ENCODE assay signal across 32 cellular contexts in the genomic region with DNA sequence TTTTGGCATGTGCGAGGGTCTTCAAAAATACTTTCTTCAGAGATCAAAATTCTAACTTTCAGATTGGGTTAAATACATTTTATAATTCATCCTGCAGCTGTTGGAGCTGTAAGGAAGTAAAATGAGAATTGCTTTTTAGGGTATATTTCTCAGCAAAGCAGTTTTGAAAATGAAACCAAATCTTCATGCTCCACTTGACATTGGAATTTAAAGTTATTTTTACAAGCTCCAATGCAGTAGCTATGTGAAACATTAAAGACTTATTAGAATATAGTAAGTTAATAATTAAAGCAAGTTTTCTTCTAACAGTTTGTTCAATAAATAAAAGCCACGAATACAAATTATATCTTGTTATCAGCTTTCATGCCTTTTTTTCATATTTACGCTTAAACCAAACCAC. TPM values are rescaled to one million over a fixed set of nuclear protein-coding genes. Genes with fewer than 3 reads are reported as not detected.
DNase-seq lines count a peak whose midpoint lies in the region; ATAC-seq, FAIRE-seq and TF ChIP-seq lines count a peak whose summit lies in the region.
"Had no signal": no experiment of that assay in that cellular context is flagged by ENCODE, and none has a peak within 500 bp of the region (broad histone marks: within the 10 kb centered on the region; RNA-seq: fewer than 3 reads in every experiment).

No MANE protein-coding gene starts in this region.

- ATAC-seq in GM18867 (IDR thresholded peaks at IDR 0.05; ENCODE audit: unreplicated experiment) (peak; percentile 48), left colon (peak; percentile 27), GM18868 (IDR thresholded peaks at IDR 0.05; ENCODE audit: unreplicated experiment) (no peak), GM18505 (IDR thresholded peaks at IDR 0.05; ENCODE audit: unreplicated experiment) (no peak)
- ATAC-seq: A549; activated CD8-positive, alpha-beta T cell treated with anti-CD3 and anti-CD28 coated beads, Interleukin-2, amount 10 ng/mL, durations not matched to agents 7 days and 5 days; gastrocnemius medialis had no signal

- H3K36me3 ChIP-seq in SK-N-MC (ENCODE audit: insufficient read depth, low read length), result no peaks in the 10 kb centered on the region
- no peaks in the 10 kb centered on the region for H3K36me3 ChIP-seq in ovary
- H3K36me3 ChIP-seq: esophagus squamous epithelium, gastrocnemius medialis, lower lobe of right lung, neutrophil had no signal

- TF ChIP-seq POLR2A in GM18505 (IDR thresholded peaks at IDR 0.05; ENCODE audit: borderline replicate concordance, extremely low read depth, insufficient read depth, insufficient read length) (no peak), ovary (IDR thresholded peaks at IDR 0.05) (no peak)

- peak overlapping the region; percentile 83 for H3K27ac ChIP-seq in SK-N-MC
- H3K27ac ChIP-seq in ovary, result no peak overlapping the region
- H3K27ac ChIP-seq: A549, esophagus squamous epithelium, gastrocnemius medialis, lower lobe of right lung, neutrophil, PC-9 had no signal

- peak; percentile 43 for FAIRE-seq in A204.1 (lab: Jason Lieb, UNC)
- FAIRE-seq: A549, islet of Langerhans, TTC549 had no signal

- DNase-seq in SK-N-MC (ENCODE audit: low read depth, low spot score) (no peak), left colon (no peak), COR-L47 (lab: John Stamatoyannopoulos, UW) (no peak), ovary (no peak)
- DNase-seq: activated CD4-positive, CD25-positive, alpha-beta regulatory T cell treated with anti-CD3 and anti-CD28 coated beads, Interleukin-2, amount 50 U/mL, for 72 hours; activated CD8-positive, alpha-beta T cell treated with anti-CD3 and anti-CD28 coated beads, Interleukin-2, amount 10 ng/mL, durations not matched to agents 7 days and 5 days; activated effector memory CD4-positive, alpha-beta T cell treated with anti-CD3 and anti-CD28 coated beads, Interleukin-2, amount 50 U/mL, for 16 hours; activated T-cell treated with anti-CD3 and anti-CD28 coated beads for 4 hours; Calu3; effector CD8-positive, alpha-beta T cell; esophagus squamous epithelium; gastrocnemius medialis; HCEC 1CT; IMR-90; lower lobe of right lung; NCI-H1092 treated with DMSO at 0.1 percent for 48 hours; NCI-H2029; NCI-H2227 treated with DMSO at 0.1 percent for 48 hours; NCI-H774; PC-9; SHP77 treated with DMSO at 0.1 percent for 48 hours; substantia nigra; T-helper 1 cell had no signal

- H3K4me3 ChIP-seq in SK-N-MC (peak overlapping the region; percentile 68), ovary (no peak overlapping the region)
- H3K4me3 ChIP-seq: A549, esophagus squamous epithelium, gastrocnemius medialis, lower lobe of right lung, PC-9 had no signal

- no peak for TF ChIP-seq EP300 in ovary (IDR thresholded peaks at IDR 0.05)

- no peaks in the 10 kb centered on the region for H3K9me3 ChIP-seq in SK-N-MC (ENCODE audit: low read depth, low read length)
- no peaks in the 10 kb centered on the region for H3K9me3 ChIP-seq in ovary
- H3K9me3 ChIP-seq: A549, esophagus squamous epithelium, gastrocnemius medialis, lower lobe of right lung, neutrophil had no signal

- 46 to 80% (median 73%) methylated on average over 3 of the region's 3 CpGs for WGBS in ovary, 3 donors

- intact Hi-C loops in left colon (cut with DNase I, micrococcal nuclease) (no loop called here), ovary (cut with DNase I) (no loop called here)

- H3K4me1 ChIP-seq in ovary (ENCODE audit: insufficient read depth), result no peaks in the 10 kb centered on the region
- H3K4me1 ChIP-seq: esophagus squamous epithelium, gastrocnemius medialis, lower lobe of right lung had no signal

- peak overlapping the region; percentile 43 for H3K9ac ChIP-seq in SK-N-MC (ENCODE audit: insufficient read length)

- no peak for TF ChIP-seq CTCF in ovary (IDR thresholded peaks at IDR 0.05)

- no peaks in the 10 kb centered on the region for H3K27me3 ChIP-seq in ovary
- H3K27me3 ChIP-seq: gastrocnemius medialis had no signal

RNA-seq across cellular contexts. Expression of gene MICU2, which starts 12.2 kb away (rescaled TPM):
- total RNA-seq in left colon (10 to 100 TPM; 52.3 to 55.2 TPM), ovary (10 to 100 TPM; 23.2 to 82.1 (median 32.8) TPM)
- polyA plus RNA-seq in ovary, result 10 to 100 TPM; 25.8 to 31.4 TPM

RNA-seq across cellular contexts. Expression of gene FGF9, which starts 54.7 kb away (rescaled TPM):
- 1 to 10 TPM in 1 of 2 donors, under 1 TPM in 1; 0.61 to 4.5 TPM for total RNA-seq in left colon
- total RNA-seq in ovary, result 1 to 10 TPM in 3 of 7 donors, under 1 TPM in 4; 0.15 to 2.8 (median 0.81) TPM
- 1 to 10 TPM in 1 of 2 donors, under 1 TPM in 1; 0.18 to 1.5 TPM for polyA plus RNA-seq in ovary
- total RNA-seq: Calu3, PC-9 had no signal
- polyA plus RNA-seq: A549, BJ had no signal

Comparison
In these comparisons a context has a peak if more than half of its experiments do, and no peak if none do; other contexts are left out.
1. ATAC-seq: peak in GM18867 (single experiment) and left colon (single experiment); none in GM18868 (single experiment) and GM18505 (single experiment).